8 cellular contexts compared by ENCODE assay signal in genomic region chr7:139828880-139829653, GRCh38. TPM values are rescaled to one million over a fixed set of nuclear protein-coding genes. Genes with fewer than 3 reads are reported as not detected.
DNase-seq lines count a peak whose midpoint lies in the region; ATAC-seq and TF ChIP-seq lines count a peak whose summit lies in the region.

TSS of gene TBXAS1 (plus strand) at chr7:139829264. CDS start at chr7:139829391, 127 bp downstream.

- H4K20me1 ChIP-seq in SK-N-SH (ENCODE audit: insufficient read depth), result no peaks in the 10 kb centered on the region

- peak within 1 kb of the TSS; percentile 53 for H3K4me3 ChIP-seq in coronary artery
- H3K4me3 ChIP-seq in SK-N-SH (ENCODE audit: low read depth in 2 of 2, low read length in 1 of 2), result no peak within 1 kb of the TSS

- peaks cover 27 to 40% (median 34%) of the 10 kb centered on the region in 3 donors for H3K4me1 Mint-ChIP-seq in naive B cell

- H3K4me3 Mint-ChIP-seq in naive B cell, result peak within 1 kb of the TSS; percentile 35 to 78 (median 63)

- H3K27me3 Mint-ChIP-seq in naive B cell, result no peaks in the 10 kb centered on the region

- H3K27me3 ChIP-seq in SK-N-SH (ENCODE audit: insufficient read depth), result no peaks in the 10 kb centered on the region; the same call in 1 of the 2 replicates

- H3K79me2 ChIP-seq in SK-N-SH (ENCODE audit: insufficient read depth), result no peaks in the 10 kb centered on the region

- 68% methylated on average over 9 of the region's 9 CpGs for WGBS in SK-N-SH (ENCODE audit: low lambda C conversion rate)

- no peak for TF ChIP-seq RAD21 in SK-N-SH (IDR thresholded peaks at IDR 0.05; ENCODE audit: low read length)

- CTCF ChIA-PET in SK-N-SH (lab: Yijun Ruan, JAX), result no interaction called here

- no peak within 1 kb of the TSS for H3K4me2 ChIP-seq in SK-N-SH

- no peak within 1 kb of the TSS for H3K9ac ChIP-seq in SK-N-SH

- ATAC-seq in GM21367 (IDR thresholded peaks at IDR 0.05; ENCODE audit: unreplicated experiment) (peak; percentile 52), naive B cell (ENCODE audit: low read depth in 2 of 2) (peak; percentile 83 to 88)

- no peaks in the 10 kb centered on the region for H3F3A ChIP-seq in SK-N-SH (replicated peaks; ENCODE audit: insufficient read depth)

- TF ChIP-seq EP300 in SK-N-SH (IDR thresholded peaks at IDR 0.05; ENCODE audit: borderline replicate concordance in 1 of 2, low read depth in 1 of 2, low read length in 1 of 2), result no peak

- H3K36me3 ChIP-seq in SK-N-SH (replicated peaks in 1 of 2; ENCODE audit: control insufficient read depth in 1 of 2, insufficient read depth in 2 of 2, low read length in 1 of 2), result no peaks in the 10 kb centered on the region

- peaks cover 0 to 7% of the 10 kb centered on the region in 2 experiments; a peak in 1 of 4 replicates for H3K4me1 ChIP-seq in SK-N-SH (ENCODE audit: control insufficient read depth in 1 of 2, insufficient read depth in 2 of 2, low read depth in 1 of 2, low read length in 1 of 2)

- H3K27ac Mint-ChIP-seq in naive B cell, result peak within 1 kb of the TSS; percentile 23 to 86 (median 74)

- H3K9me3 Mint-ChIP-seq in naive B cell, result peaks cover under 1 to 13% (median 7%) of the 10 kb centered on the region in 7 donors

- DNase-seq in Ammon's horn (ENCODE audit: low spot score) (peak; percentile 58), NOMO-1 treated with dmso at 0.1 percent for 144 hours (lab: John Stamatoyannopoulos, UW; ENCODE audit: unreplicated experiment) (peak; percentile 50), coronary artery (ENCODE audit: low spot score) (no peak), naive B cell (peak; percentile 45), ecto neural progenitor cell (ENCODE audit: low spot score) (no peak), SK-N-SH (no peak), middle frontal gyrus (ENCODE audit: extremely low spot score, low spot score) (no peak)

- H3K27ac ChIP-seq in coronary artery (peak within 1 kb of the TSS in 1 of 2 donors; percentile 60), SK-N-SH (ENCODE audit: low read depth in 2 of 2, low read length in 1 of 2) (no peak within 1 kb of the TSS)

- H3K9me3 ChIP-seq in SK-N-SH, result no peaks in the 10 kb centered on the region

- POLR2A ChIA-PET in SK-N-SH (lab: Yijun Ruan, JAX), result no interaction called here

- no peak for TF ChIP-seq CTCF in coronary artery (IDR thresholded peaks at IDR 0.05)
- TF ChIP-seq CTCF in SK-N-SH (IDR thresholded peaks at IDR 0.05), result no peak

- no peak within 1 kb of the TSS for H2AFZ ChIP-seq in SK-N-SH (ENCODE audit: low read depth)

- no peaks in the 10 kb centered on the region for H3K9me2 ChIP-seq in SK-N-SH

- peaks cover 0 to 12% of the 10 kb centered on the region in 2 donors for H3K36me3 Mint-ChIP-seq in naive B cell

TF ChIP-seq in SK-N-SH, 30 proteins besides CTCF, POLR2A, EP300 and RAD21:
- TF ChIP-seq POLR2AphosphoS5 (IDR thresholded peaks at IDR 0.05; ENCODE audit: low read depth, low read length), result no peak
- TF ChIP-seq, protein P1, sequence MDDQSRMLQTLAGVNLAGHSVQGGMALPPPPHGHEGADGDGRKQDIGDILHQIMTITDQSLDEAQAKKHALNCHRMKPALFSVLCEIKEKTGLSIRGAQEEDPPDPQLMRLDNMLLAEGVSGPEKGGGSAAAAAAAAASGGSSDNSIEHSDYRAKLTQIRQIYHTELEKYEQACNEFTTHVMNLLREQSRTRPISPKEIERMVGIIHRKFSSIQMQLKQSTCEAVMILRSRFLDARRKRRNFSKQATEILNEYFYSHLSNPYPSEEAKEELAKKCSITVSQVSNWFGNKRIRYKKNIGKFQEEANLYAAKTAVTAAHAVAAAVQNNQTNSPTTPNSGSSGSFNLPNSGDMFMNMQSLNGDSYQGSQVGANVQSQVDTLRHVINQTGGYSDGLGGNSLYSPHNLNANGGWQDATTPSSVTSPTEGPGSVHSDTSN (IDR thresholded peaks at IDR 0.05), result no peak
- TF ChIP-seq, protein P2, sequence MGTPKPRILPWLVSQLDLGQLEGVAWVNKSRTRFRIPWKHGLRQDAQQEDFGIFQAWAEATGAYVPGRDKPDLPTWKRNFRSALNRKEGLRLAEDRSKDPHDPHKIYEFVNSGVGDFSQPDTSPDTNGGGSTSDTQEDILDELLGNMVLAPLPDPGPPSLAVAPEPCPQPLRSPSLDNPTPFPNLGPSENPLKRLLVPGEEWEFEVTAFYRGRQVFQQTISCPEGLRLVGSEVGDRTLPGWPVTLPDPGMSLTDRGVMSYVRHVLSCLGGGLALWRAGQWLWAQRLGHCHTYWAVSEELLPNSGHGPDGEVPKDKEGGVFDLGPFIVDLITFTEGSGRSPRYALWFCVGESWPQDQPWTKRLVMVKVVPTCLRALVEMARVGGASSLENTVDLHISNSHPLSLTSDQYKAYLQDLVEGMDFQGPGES (IDR thresholded peaks at IDR 0.05; ENCODE audit: low read depth, low read length), result no peak
- no peak for TF ChIP-seq ELF1 (IDR thresholded peaks at IDR 0.05)
- no peak for TF ChIP-seq YY1 (IDR thresholded peaks at IDR 0.05; ENCODE audit: low read depth)
- TF ChIP-seq, protein P3, sequence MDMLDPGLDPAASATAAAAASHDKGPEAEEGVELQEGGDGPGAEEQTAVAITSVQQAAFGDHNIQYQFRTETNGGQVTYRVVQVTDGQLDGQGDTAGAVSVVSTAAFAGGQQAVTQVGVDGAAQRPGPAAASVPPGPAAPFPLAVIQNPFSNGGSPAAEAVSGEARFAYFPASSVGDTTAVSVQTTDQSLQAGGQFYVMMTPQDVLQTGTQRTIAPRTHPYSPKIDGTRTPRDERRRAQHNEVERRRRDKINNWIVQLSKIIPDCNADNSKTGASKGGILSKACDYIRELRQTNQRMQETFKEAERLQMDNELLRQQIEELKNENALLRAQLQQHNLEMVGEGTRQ (IDR thresholded peaks at IDR 0.05; ENCODE audit: borderline replicate concordance, low read depth, low read length), result no peak
- TF ChIP-seq, protein P4, sequence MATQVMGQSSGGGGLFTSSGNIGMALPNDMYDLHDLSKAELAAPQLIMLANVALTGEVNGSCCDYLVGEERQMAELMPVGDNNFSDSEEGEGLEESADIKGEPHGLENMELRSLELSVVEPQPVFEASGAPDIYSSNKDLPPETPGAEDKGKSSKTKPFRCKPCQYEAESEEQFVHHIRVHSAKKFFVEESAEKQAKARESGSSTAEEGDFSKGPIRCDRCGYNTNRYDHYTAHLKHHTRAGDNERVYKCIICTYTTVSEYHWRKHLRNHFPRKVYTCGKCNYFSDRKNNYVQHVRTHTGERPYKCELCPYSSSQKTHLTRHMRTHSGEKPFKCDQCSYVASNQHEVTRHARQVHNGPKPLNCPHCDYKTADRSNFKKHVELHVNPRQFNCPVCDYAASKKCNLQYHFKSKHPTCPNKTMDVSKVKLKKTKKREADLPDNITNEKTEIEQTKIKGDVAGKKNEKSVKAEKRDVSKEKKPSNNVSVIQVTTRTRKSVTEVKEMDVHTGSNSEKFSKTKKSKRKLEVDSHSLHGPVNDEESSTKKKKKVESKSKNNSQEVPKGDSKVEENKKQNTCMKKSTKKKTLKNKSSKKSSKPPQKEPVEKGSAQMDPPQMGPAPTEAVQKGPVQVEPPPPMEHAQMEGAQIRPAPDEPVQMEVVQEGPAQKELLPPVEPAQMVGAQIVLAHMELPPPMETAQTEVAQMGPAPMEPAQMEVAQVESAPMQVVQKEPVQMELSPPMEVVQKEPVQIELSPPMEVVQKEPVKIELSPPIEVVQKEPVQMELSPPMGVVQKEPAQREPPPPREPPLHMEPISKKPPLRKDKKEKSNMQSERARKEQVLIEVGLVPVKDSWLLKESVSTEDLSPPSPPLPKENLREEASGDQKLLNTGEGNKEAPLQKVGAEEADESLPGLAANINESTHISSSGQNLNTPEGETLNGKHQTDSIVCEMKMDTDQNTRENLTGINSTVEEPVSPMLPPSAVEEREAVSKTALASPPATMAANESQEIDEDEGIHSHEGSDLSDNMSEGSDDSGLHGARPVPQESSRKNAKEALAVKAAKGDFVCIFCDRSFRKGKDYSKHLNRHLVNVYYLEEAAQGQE (IDR thresholded peaks at IDR 0.05; ENCODE audit: low read depth, low read length), result no peak
- no peak for TF ChIP-seq NFIC (IDR thresholded peaks at IDR 0.05; ENCODE audit: borderline replicate concordance)
- TF ChIP-seq MEF2A (IDR thresholded peaks at IDR 0.05; ENCODE audit: borderline replicate concordance, low read depth), result no peak
- TF ChIP-seq TCF12 (IDR thresholded peaks at IDR 0.05), result no peak
- no peak for TF ChIP-seq RCOR1 (IDR thresholded peaks at IDR 0.05; ENCODE audit: low read length)
- no peak for TF ChIP-seq GATA2 (CRISPR knock-in tag; IDR thresholded peaks at IDR 0.05)

RNA-seq across cellular contexts. Expression of gene TBXAS1, which starts in this region (rescaled TPM):
- polyA plus RNA-seq in naive B cell (ENCODE audit: low read depth in 6 of 6) (1 to 10 TPM in 5 of 6 donors, under 1 TPM in 1; 0.57 to 4.2 (median 2.5) TPM), SK-N-SH (2012; rRNA removed) (4.4 and 4.8 TPM in 2 replicates)
- 4.2 and 4.6 TPM in 2 replicates for polyA plus RNA-seq in SK-N-SH (2012; cell fraction: cytosol; rRNA removed)
- polyA plus RNA-seq in SK-N-SH (2012; cell fraction: nucleus; rRNA removed), result 6.4 and 13.3 TPM in 2 replicates

Comparison
In these comparisons a context has a peak if more than half of its experiments do, and no peak if none do; other contexts are left out.
1. DNase-seq: peak in Ammon's horn (single experiment), NOMO-1 treated with dmso at 0.1 percent for 144 hours (single experiment) and naive B cell (single experiment); none in coronary artery (single experiment), ecto neural progenitor cell (single experiment), SK-N-SH (single experiment) and middle frontal gyrus (single experiment).